ENCODE assay signal across 15 cellular contexts in the genomic region with DNA sequence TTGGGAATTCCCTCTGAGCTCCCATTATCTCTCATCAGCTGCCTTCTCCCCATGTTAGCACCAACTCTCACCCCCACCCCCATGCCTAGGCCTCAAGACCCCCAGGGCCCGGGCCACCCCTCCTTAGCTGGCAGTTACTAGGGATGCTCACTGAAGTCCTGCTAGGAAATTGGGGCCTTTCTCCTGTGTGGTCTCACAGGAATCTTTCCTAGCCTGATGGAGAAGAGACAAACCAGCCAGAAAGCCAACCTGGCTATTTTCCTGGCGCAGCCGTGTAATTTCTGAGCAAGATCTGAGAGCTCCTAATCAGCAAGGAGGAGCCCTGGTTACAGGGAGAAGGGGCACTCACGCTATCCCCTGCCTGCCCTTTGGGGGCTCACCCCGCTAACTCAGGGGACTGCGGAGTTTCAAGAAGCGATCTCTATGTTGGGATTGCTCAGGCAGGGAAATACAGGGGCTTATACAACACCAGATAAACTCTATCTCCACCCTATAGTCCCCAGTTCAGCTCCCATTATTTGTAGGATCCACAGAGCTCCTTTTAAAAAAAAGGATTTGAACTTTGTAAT. TPM values are rescaled to one million over a fixed set of nuclear protein-coding genes. Genes with fewer than 3 reads are reported as not detected.
A peak's percentile ranks its signal among the peaks of the same experiment; 100 is the strongest.
DNase-seq lines count a peak whose midpoint lies in the region; ATAC-seq and TF ChIP-seq lines count a peak whose summit lies in the region.
"Had no signal": no experiment of that assay in that cellular context is flagged by ENCODE, and none has a peak within 500 bp of the region (broad histone marks: within the 10 kb centered on the region; RNA-seq: fewer than 3 reads in every experiment).

No MANE protein-coding gene starts in this region.

- 37 to 63% (median 52%) methylated on average over 7 of the region's 7 CpGs for WGBS in adrenal gland, 4 donors

- H3K9ac ChIP-seq in BLaER1, result no peak overlapping the region
- H3K9ac ChIP-seq in iPS-15b (ENCODE audit: low read depth, low read length), result no peak overlapping the region

- peaks cover 23% of the 10 kb centered on the region for H3K4me1 Mint-ChIP-seq in CD4-positive, alpha-beta T cell (ENCODE audit: low read depth)

- H3K4me2 ChIP-seq in BLaER1 (peak overlapping the region; percentile 97; the same call in 1 of the 2 replicates), PC-9 (no peak overlapping the region; the same call in 1 of the 2 replicates)

- H3K9me3 Mint-ChIP-seq in CD4-positive, alpha-beta T cell, result no peaks in the 10 kb centered on the region

- H3K4me3 Mint-ChIP-seq in CD4-positive, alpha-beta T cell, result no peak overlapping the region

- peaks cover 54% of the 10 kb centered on the region for H3K27me3 Mint-ChIP-seq in CD4-positive, alpha-beta T cell

- H3K27me3 ChIP-seq in BLaER1, result peaks cover 100% of the 10 kb centered on the region
- H3K27me3 ChIP-seq in adrenal gland, result no peaks in the 10 kb centered on the region
- H3K27me3 ChIP-seq in iPS-15b (ENCODE audit: control insufficient read depth, insufficient read depth, low read length), result peaks cover 96% of the 10 kb centered on the region
- peaks cover 93% of the 10 kb centered on the region for H3K27me3 ChIP-seq in CD4-positive, alpha-beta T cell (ENCODE audit: control insufficient read depth, insufficient read depth, low read length)
- no peaks in the 10 kb centered on the region for H3K27me3 ChIP-seq in PC-9 (ENCODE audit: insufficient read depth, low read depth)

- no peak for ATAC-seq in sciatic nerve
- no peak for ATAC-seq in CD4-positive, alpha-beta T cell (ENCODE audit: poor library complexity)
- ATAC-seq in GM21723 (IDR thresholded peaks at IDR 0.05; ENCODE audit: unreplicated experiment), result no peak

- H3K4me3 ChIP-seq in BLaER1 (no peak overlapping the region), adrenal gland (peak overlapping the region in 1 of 4 donors; percentile 62), iPS-15b (ENCODE audit: low read depth, low read length) (peak overlapping the region; percentile 3), PC-9 (no peak overlapping the region)

- intact Hi-C loops in adrenal gland (cut with DNase I), result loop anchor here in 1 of 2 donors (10.0 kb wide), 1 partner anchor 879 kb away; no protein-coding TSS in a partner anchor
- intact Hi-C loops in sciatic nerve (cut with DNase I), result loop anchor here (10.0 kb wide), 3 partner anchors 59 to 1681 kb away; no protein-coding TSS in a partner anchor
- intact Hi-C loops in CD4-positive, alpha-beta T cell (cut with DNase I, micrococcal nuclease), result no loop called here
- intact Hi-C loops in PC-9 (cut with micrococcal nuclease; ENCODE audit: unreplicated experiment), result no loop called here

- peak in 1 of 7 donors; percentile 10 for DNase-seq in adrenal gland
- DNase-seq in sciatic nerve (ENCODE audit: low spot score), result peak; percentile 66
- no peak for DNase-seq in CD4-positive, alpha-beta T cell
- no peak for DNase-seq in PC-9
- no peak for DNase-seq in COLO668 (lab: John Stamatoyannopoulos, UW; ENCODE audit: unreplicated experiment)
- DNase-seq: activated CD4-positive, CD25-positive, alpha-beta regulatory T cell; DND-41; KG1; NCI-H1694 treated with DMSO at 0.1 percent for 48 hours; NCI-H524 treated with DMSO at 0.1 percent for 48 hours; nucleus accumbens; Peyer's patch had no signal

- H3F3A ChIP-seq in PC-9 (ENCODE audit: insufficient read depth, low read depth), result peaks cover 12% of the 10 kb centered on the region; the same call in 1 of the 2 replicates

- no peaks in the 10 kb centered on the region for H3K9me2 ChIP-seq in PC-9 (ENCODE audit: insufficient read depth)

- no peaks in the 10 kb centered on the region for H3K79me2 ChIP-seq in PC-9 (ENCODE audit: low read depth)

- no peak overlapping the region for H3K27ac Mint-ChIP-seq in CD4-positive, alpha-beta T cell

- H3K9me3 ChIP-seq in BLaER1 (no peaks in the 10 kb centered on the region), adrenal gland (replicated peaks in 1 of 3) (no peaks in the 10 kb centered on the region), iPS-15b (ENCODE audit: control insufficient read depth, insufficient read depth, low read length) (no peaks in the 10 kb centered on the region), PC-9 (ENCODE audit: insufficient read depth, low read depth) (no peaks in the 10 kb centered on the region)
- peaks cover 5% of the 10 kb centered on the region for H3K9me3 ChIP-seq in CD4-positive, alpha-beta T cell (ENCODE audit: control insufficient read depth, low read length)
- H3K9me3 ChIP-seq: Peyer's patch had no signal

- H3K27ac ChIP-seq in BLaER1 (no peak overlapping the region), adrenal gland (peak overlapping the region in 3 of 5 donors; percentile 83 to 93 (median 90)), PC-9 (no peak overlapping the region)
- H3K27ac ChIP-seq in CD4-positive, alpha-beta T cell (ENCODE audit: low read depth, low read length), result no peak overlapping the region

- no peak overlapping the region for H2AFZ ChIP-seq in PC-9

- no peak for TF ChIP-seq CTCF in adrenal gland (IDR thresholded peaks at IDR 0.05)
- TF ChIP-seq CTCF in CD4-positive, alpha-beta T cell (IDR thresholded peaks at IDR 0.05), result no peak
- no peak for TF ChIP-seq CTCF in PC-9 (conservative IDR thresholded peaks at IDR 0.05)

- peaks cover 43% of the 10 kb centered on the region for H3K4me1 ChIP-seq in BLaER1
- H3K4me1 ChIP-seq in adrenal gland (replicated peaks in 1 of 2), result peaks cover 22 to 43% of the 10 kb centered on the region in 2 donors
- peaks cover 10% of the 10 kb centered on the region for H3K4me1 ChIP-seq in iPS-15b (ENCODE audit: control insufficient read depth, insufficient read depth, low read length)
- H3K4me1 ChIP-seq in PC-9 (replicated peaks; ENCODE audit: insufficient read depth), result no peaks in the 10 kb centered on the region; the same call in 1 of the 2 replicates

- no TSS peak for BruUV-seq in PC-9 (replicated peaks; lab: Mats Ljungman, UMichigan)

- no peak for TF ChIP-seq POLR2A in adrenal gland (IDR thresholded peaks at IDR 0.05)

- H4K20me1 ChIP-seq in BLaER1 (peaks cover 94% of the 10 kb centered on the region), PC-9 (ENCODE audit: insufficient read depth) (no peaks in the 10 kb centered on the region)

- no peaks in the 10 kb centered on the region for H3K36me3 ChIP-seq in BLaER1
- no peaks in the 10 kb centered on the region for H3K36me3 ChIP-seq in adrenal gland (replicated peaks in 1 of 2)
- H3K36me3 ChIP-seq in iPS-15b (ENCODE audit: control insufficient read depth, insufficient read depth, low read length), result no peaks in the 10 kb centered on the region
- no peaks in the 10 kb centered on the region; the same call in 1 of the 2 replicates for H3K36me3 ChIP-seq in PC-9 (ENCODE audit: low read depth)
- H3K36me3 ChIP-seq: Peyer's patch had no signal

- no peaks in the 10 kb centered on the region for H3K36me3 Mint-ChIP-seq in CD4-positive, alpha-beta T cell (ENCODE audit: low read depth)

- CTCF ChIA-PET in CD4-positive, alpha-beta T cell (lab: Charles Lee), result no interaction called here
- CTCF ChIA-PET in PC-9 (lab: Charles Lee), result no interaction called here

- POLR2A ChIA-PET in CD4-positive, alpha-beta T cell (lab: Charles Lee), result no interaction called here
- POLR2A ChIA-PET in PC-9 (lab: Charles Lee; ENCODE audit: unreplicated experiment), result interaction anchor here (0.5 kb wide), 1 partner anchor 19 kb away, joined by 6 read pairs; no protein-coding TSS in a partner anchor

RNA-seq across cellular contexts. Expression of a gene that starts 25.1 kb away (rescaled TPM):
- total RNA-seq in adrenal gland (100 to 1,000 TPM in 2 of 8 donors, 10 to 100 TPM in 6; 22.3 to 113 (median 54.8) TPM), sciatic nerve (242 TPM), PC-9 (2021) (48.4 and 72.1 TPM in 2 replicates)
- 10 to 100 TPM; 27.3 to 67.9 (median 37.3) TPM for polyA plus RNA-seq in adrenal gland
- not detected for total RNA-seq in CD4-positive, alpha-beta T cell

Comparison
In these comparisons a context has a peak if more than half of its experiments do, and no peak if none do; other contexts are left out.
1. H3K27ac ChIP-seq: peak in adrenal gland (3 of 5); none in BLaER1 (single experiment), CD4-positive, alpha-beta T cell (single experiment) and PC-9 (single experiment).
2. RNA of a gene that starts 25.1 kb away (total RNA-seq): 242 TPM in sciatic nerve (single experiment), 48.4 to 72.1 TPM in PC-9 and 22.3 to 113 TPM in adrenal gland; not detected in CD4-positive, alpha-beta T cell; every median in the first group is over 10 times any median in the second.